Comparison of ENCODE assay signal across 1 cellular context in the genomic region with DNA sequence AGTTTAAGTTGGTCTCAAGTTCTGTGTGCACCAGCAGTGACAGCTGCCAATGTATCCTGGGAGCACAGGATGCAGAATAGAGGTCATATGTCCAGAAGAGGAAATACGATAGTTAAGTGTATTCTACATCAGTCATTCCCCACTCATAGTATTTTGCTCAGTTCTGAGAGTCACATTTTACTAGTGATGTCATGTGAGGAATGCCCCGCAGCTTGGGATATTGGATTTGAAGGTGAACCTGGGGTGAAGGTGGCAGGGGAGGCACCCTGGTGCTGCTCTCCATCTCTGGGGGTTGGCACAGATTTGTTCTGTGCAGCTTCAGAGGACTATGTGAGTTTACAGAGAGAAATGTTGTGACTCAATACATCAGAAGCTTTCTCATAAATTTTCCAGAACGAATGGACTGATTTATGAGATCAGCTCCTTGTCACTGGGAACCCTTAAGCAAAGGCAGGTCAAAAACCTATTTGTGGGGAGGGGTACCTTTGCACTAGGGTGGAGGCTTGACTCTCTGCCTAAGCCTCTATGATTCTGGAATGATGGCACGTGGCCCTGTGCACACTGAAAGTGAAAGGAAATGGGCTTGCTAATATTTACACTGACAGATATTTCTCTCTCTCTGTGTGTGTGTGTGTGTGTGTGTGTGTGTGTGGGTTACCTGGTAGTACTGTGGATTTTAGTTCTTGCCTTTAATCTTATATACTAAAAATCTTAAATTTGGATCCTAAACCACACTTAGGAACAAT.
A peak's percentile ranks its signal among the peaks of the same experiment; 100 is the strongest.
TF ChIP-seq lines count a peak whose summit lies in the region.

No MANE protein-coding gene starts in this region.

TF ChIP-seq in K562, 482 proteins besides CTCF, POLR2A, EP300 and RAD21 (continued from another document):
- TF ChIP-seq, protein P1, sequence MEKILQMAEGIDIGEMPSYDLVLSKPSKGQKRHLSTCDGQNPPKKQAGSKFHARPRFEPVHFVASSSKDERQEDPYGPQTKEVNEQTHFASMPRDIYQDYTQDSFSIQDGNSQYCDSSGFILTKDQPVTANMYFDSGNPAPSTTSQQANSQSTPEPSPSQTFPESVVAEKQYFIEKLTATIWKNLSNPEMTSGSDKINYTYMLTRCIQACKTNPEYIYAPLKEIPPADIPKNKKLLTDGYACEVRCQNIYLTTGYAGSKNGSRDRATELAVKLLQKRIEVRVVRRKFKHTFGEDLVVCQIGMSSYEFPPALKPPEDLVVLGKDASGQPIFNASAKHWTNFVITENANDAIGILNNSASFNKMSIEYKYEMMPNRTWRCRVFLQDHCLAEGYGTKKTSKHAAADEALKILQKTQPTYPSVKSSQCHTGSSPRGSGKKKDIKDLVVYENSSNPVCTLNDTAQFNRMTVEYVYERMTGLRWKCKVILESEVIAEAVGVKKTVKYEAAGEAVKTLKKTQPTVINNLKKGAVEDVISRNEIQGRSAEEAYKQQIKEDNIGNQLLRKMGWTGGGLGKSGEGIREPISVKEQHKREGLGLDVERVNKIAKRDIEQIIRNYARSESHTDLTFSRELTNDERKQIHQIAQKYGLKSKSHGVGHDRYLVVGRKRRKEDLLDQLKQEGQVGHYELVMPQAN (IDR thresholded peaks at IDR 0.05; ENCODE audit: borderline replicate concordance) = no peak
- TF ChIP-seq L3MBTL2 (IDR thresholded peaks at IDR 0.05) = peak; percentile 35; the same call in 1 of the 2 replicates
- TF ChIP-seq BHLHE40 (IDR thresholded peaks at IDR 0.05; ENCODE audit: low read length) = peak; percentile 47; the same call in 1 of the 2 replicates
- peak; percentile 61 for TF ChIP-seq MEIS2 (IDR thresholded peaks at IDR 0.05; ENCODE audit: partially characterized antibody)
- TF ChIP-seq, protein P2, sequence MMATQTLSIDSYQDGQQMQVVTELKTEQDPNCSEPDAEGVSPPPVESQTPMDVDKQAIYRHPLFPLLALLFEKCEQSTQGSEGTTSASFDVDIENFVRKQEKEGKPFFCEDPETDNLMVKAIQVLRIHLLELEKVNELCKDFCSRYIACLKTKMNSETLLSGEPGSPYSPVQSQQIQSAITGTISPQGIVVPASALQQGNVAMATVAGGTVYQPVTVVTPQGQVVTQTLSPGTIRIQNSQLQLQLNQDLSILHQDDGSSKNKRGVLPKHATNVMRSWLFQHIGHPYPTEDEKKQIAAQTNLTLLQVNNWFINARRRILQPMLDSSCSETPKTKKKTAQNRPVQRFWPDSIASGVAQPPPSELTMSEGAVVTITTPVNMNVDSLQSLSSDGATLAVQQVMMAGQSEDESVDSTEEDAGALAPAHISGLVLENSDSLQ (IDR thresholded peaks at IDR 0.05) = peak; percentile 18; the same call in 1 of the 2 replicates
- TF ChIP-seq NFE2L1 (tag; IDR thresholded peaks at IDR 0.05; ENCODE audit: borderline replicate concordance, low read depth) = no peak
